Comparison of ENCODE assay signal across 15 cellular contexts in the genomic region with DNA sequence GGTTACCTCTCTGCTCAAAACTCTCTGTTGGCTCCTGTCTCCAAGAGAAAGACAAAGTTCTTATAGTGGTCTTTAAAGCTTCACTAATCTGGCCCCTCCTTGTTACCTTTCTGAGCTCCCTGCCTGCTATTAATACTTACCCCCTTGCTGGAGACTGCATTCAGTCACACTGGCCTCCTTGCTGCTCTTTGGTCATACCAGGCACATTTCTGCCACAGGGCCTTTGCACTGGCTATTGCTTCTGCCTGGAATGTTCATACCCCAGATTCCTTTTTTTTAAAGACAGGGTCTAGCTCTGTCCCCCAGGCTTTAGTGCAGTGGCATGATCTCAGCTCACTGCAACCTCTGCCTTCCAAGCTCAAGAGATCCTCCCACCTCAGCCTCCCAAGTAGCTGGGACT. TPM values are rescaled to one million over a fixed set of nuclear protein-coding genes. Genes with fewer than 3 reads are reported as not detected.
DNase-seq lines count a peak whose midpoint lies in the region; ATAC-seq, FAIRE-seq and TF ChIP-seq lines count a peak whose summit lies in the region.
"Had no signal": no experiment of that assay in that cellular context is flagged by ENCODE, and none has a peak within 500 bp of the region (broad histone marks: within the 10 kb centered on the region; RNA-seq: fewer than 3 reads in every experiment).

No MANE protein-coding gene starts in this region.

- H2BK15ac ChIP-seq in H1 (ENCODE audit: low read length), result no peak overlapping the region

- H3K4me2 ChIP-seq in H1 (ENCODE audit: insufficient read depth in 1 of 2, low read depth in 2 of 2, low read length in 2 of 2), result no peak overlapping the region
- H3K4me2 ChIP-seq: GM23338 had no signal

- H2BK12ac ChIP-seq in H1 (ENCODE audit: low read depth, low read length), result no peak overlapping the region

- H2AFZ ChIP-seq in H1 (ENCODE audit: low read length), result no peak overlapping the region
- H2AFZ ChIP-seq: GM23338 had no signal

- no peak overlapping the region for H3K4ac ChIP-seq in H1 (replicated peaks; ENCODE audit: insufficient read length, low read depth, low read length)

- no peak for TF ChIP-seq EP300 in H1 (IDR thresholded peaks at IDR 0.05; ENCODE audit: borderline replicate concordance in 1 of 2, low read depth in 2 of 2, low read length in 2 of 2)
- TF ChIP-seq EP300 in suprapubic skin (IDR thresholded peaks at IDR 0.05), result no peak

- no peak overlapping the region for H3K9ac ChIP-seq in H1 (replicated peaks in 1 of 4; ENCODE audit: extremely low read depth in 1 of 4, low read depth in 3 of 4, low read length in 3 of 4)

- ATAC-seq in WTC11, result no peak
- no peak for ATAC-seq in GM18520 (IDR thresholded peaks at IDR 0.05; ENCODE audit: unreplicated experiment)

- H4K5ac ChIP-seq in H1 (ENCODE audit: insufficient read length, low read depth, low read length), result no peak overlapping the region

- no peak for FAIRE-seq in H1 (lab: Jason Lieb, UNC)
- FAIRE-seq: G401.6, H54 had no signal

- no peaks in the 10 kb centered on the region for H4K20me1 ChIP-seq in H1 (replicated peaks in 1 of 2; ENCODE audit: control insufficient read depth in 1 of 2, insufficient read depth in 2 of 2, low read length in 2 of 2)

- no peaks in the 10 kb centered on the region for H3K36me3 Mint-ChIP-seq in WTC11

- H4K91ac ChIP-seq in H1 (replicated peaks; ENCODE audit: insufficient read length, low read length), result no peak overlapping the region

- TF ChIP-seq POLR2A in H1 (IDR thresholded peaks at IDR 0.05; ENCODE audit: control extremely low read depth in 1 of 2, low read depth in 2 of 2, low read length in 2 of 2) (no peak), suprapubic skin (IDR thresholded peaks at IDR 0.05) (no peak)

- H3K36me3 ChIP-seq in H7 (replicated peaks; ENCODE audit: control insufficient read depth, insufficient read depth, low read length) (no peaks in the 10 kb centered on the region), H1 (ENCODE audit: control insufficient read depth in 2 of 4, insufficient read depth in 4 of 4, low read length in 3 of 4) (no peaks in the 10 kb centered on the region), suprapubic skin (no peaks in the 10 kb centered on the region)

- no peak overlapping the region for H2AK5ac ChIP-seq in H1 (ENCODE audit: low read depth, low read length)

- no peak for TF ChIP-seq RAD21 in H1 (IDR thresholded peaks at IDR 0.05 in 1 of 2, conservative IDR thresholded peaks at IDR 0.05 in 1 of 2; ENCODE audit: low read depth in 2 of 2, low read length in 2 of 2)

- peaks cover 2% of the 10 kb centered on the region; the same call in 1 of the 2 replicates for H3K27me3 Mint-ChIP-seq in WTC11 (ENCODE audit: low read depth)
- H3K27me3 Mint-ChIP-seq: CD4-positive, alpha-beta memory T cell had no signal

- H2BK120ac ChIP-seq in H1 (replicated peaks; ENCODE audit: low read depth, low read length), result no peak overlapping the region

- no peaks in the 10 kb centered on the region for H3K79me1 ChIP-seq in H1 (ENCODE audit: low read depth, low read length)

- no peak overlapping the region for H3K27ac ChIP-seq in H1 (ENCODE audit: low read depth, low read length)
- no peak overlapping the region for H3K27ac ChIP-seq in suprapubic skin

- TF ChIP-seq CTCF in WTC11 (IDR thresholded peaks at IDR 0.05) (no peak), H1 (IDR thresholded peaks at IDR 0.05; ENCODE audit: control extremely low read depth in 1 of 3, insufficient read depth in 1 of 3, low read depth in 1 of 3, low read length in 3 of 3) (no peak), suprapubic skin (IDR thresholded peaks at IDR 0.05) (no peak)

- POLR2A ChIA-PET in WTC11 (lab: Charles Lee), result no interaction called here
- POLR2A ChIA-PET in H1 (lab: Charles Lee; ENCODE audit: partially characterized antibody), result no interaction called here

- no peak overlapping the region for H3K4me3 Mint-ChIP-seq in WTC11
- H3K4me3 Mint-ChIP-seq: CD4-positive, alpha-beta memory T cell; GM23338 had no signal

- H4K8ac ChIP-seq in H1 (ENCODE audit: extremely low read depth, insufficient read depth, low read length), result no peak overlapping the region

- no peak overlapping the region for H3K23ac ChIP-seq in H1 (ENCODE audit: insufficient read length)

- H3K18ac ChIP-seq in H1 (ENCODE audit: extremely low read depth, low read length), result no peak overlapping the region

- no peaks in the 10 kb centered on the region for H3K4me1 ChIP-seq in H1 (replicated peaks in 1 of 4; ENCODE audit: control insufficient read depth in 3 of 4, insufficient read depth in 4 of 4, low read length in 3 of 4)
- H3K4me1 ChIP-seq in suprapubic skin, result peaks cover 13% of the 10 kb centered on the region

- no peaks in the 10 kb centered on the region for H3K9me3 Mint-ChIP-seq in WTC11
- H3K9me3 Mint-ChIP-seq: CD4-positive, alpha-beta memory T cell; GM23338 had no signal

- no peak overlapping the region for H2BK20ac ChIP-seq in H1 (ENCODE audit: low read length)

- H2BK5ac ChIP-seq in H1 (ENCODE audit: low read depth, low read length), result no peak overlapping the region

- no peaks in the 10 kb centered on the region for H3K79me2 ChIP-seq in H1 (ENCODE audit: control insufficient read depth in 1 of 2, insufficient read depth in 2 of 2, low read length in 2 of 2)

- H3K4me3 ChIP-seq in H7 (ENCODE audit: insufficient read depth, low read depth, low read length) (no peak overlapping the region), H1 (ENCODE audit: extremely low read depth in 1 of 4, insufficient read depth in 2 of 4, low read depth in 3 of 4, low read length in 4 of 4) (no peak overlapping the region), suprapubic skin (no peak overlapping the region)
- H3K4me3 ChIP-seq: GM23338 had no signal

- H3K4me1 Mint-ChIP-seq in WTC11, result no peaks in the 10 kb centered on the region
- H3K4me1 Mint-ChIP-seq: GM23338 had no signal

- H3K9me3 ChIP-seq in H1 (ENCODE audit: insufficient read depth in 2 of 2, low read depth in 1 of 2, low read length in 1 of 2), result no peaks in the 10 kb centered on the region
- H3K9me3 ChIP-seq in suprapubic skin, result no peaks in the 10 kb centered on the region

- DNase-seq in H7 (peak; percentile 43), WTC11 (ENCODE audit: low spot score) (no peak), H1 (ENCODE audit: low read depth in 1 of 2, low spot score in 2 of 2) (no peak), suprapubic skin (ENCODE audit: low spot score in 2 of 2) (no peak), hypothalamus (lab: John Stamatoyannopoulos, UW) (no peak)
- DNase-seq: C1 segment of cervical spinal cord; Calu3; CD4-positive, alpha-beta memory T cell; COR-L47; DMS79 treated with DMSO at 0.1 percent for 48 hours; HCEC 1CT had no signal

- H3K23me2 ChIP-seq in H1 (ENCODE audit: low read depth, low read length), result no peaks in the 10 kb centered on the region

- H3K14ac ChIP-seq in H1 (ENCODE audit: insufficient read length), result no peak overlapping the region

- H3K56ac ChIP-seq in H1 (replicated peaks; ENCODE audit: insufficient read length, low read depth, low read length), result no peak overlapping the region

- H3K27me3 ChIP-seq in H7 (ENCODE audit: control insufficient read depth, insufficient read depth, low read length) (no peaks in the 10 kb centered on the region), H1 (replicated peaks in 1 of 4; ENCODE audit: control insufficient read depth in 3 of 4, extremely low read depth in 1 of 4, insufficient read depth in 3 of 4, low read length in 3 of 4) (no peaks in the 10 kb centered on the region), suprapubic skin (no peaks in the 10 kb centered on the region)

- CTCF ChIA-PET in WTC11 (lab: Charles Lee) (no interaction called here), H1 (lab: Charles Lee; ENCODE audit: partially characterized antibody) (no interaction called here)

- no peak overlapping the region for H3K27ac Mint-ChIP-seq in WTC11
- H3K27ac Mint-ChIP-seq: GM23338 had no signal

TF ChIP-seq in WTC11, 78 proteins besides CTCF, POLR2A, EP300 and RAD21:
- no peak for TF ChIP-seq PRRX2 (CRISPR knock-in tag; IDR thresholded peaks at IDR 0.05)
- no peak for TF ChIP-seq NFE2L1 (CRISPR knock-in tag; IDR thresholded peaks at IDR 0.05)
- TF ChIP-seq GTF2I (CRISPR knock-in tag; conservative IDR thresholded peaks at IDR 0.05), result 0 out of 2 replicates have a peak, but pooled peaks have one; percentile 39

TF ChIP-seq in H1, 55 proteins besides CTCF, POLR2A, EP300 and RAD21:
- peak; percentile 43; the same call in 1 of the 2 replicates for TF ChIP-seq KDM1A (IDR thresholded peaks at IDR 0.05; ENCODE audit: borderline replicate concordance, low read length)
- no peak for TF ChIP-seq EGR1 (IDR thresholded peaks at IDR 0.05; ENCODE audit: borderline replicate concordance, low read depth, low read length)

RNA-seq across cellular contexts. Expression of a gene that starts 15.9 kb away (rescaled TPM):
- 74.6 and 82.6 TPM in 2 replicates for total RNA-seq in H7 (2014; rRNA removed; shearing (Covaris generic))
- total RNA-seq in WTC11 (2021) (18.9 to 26.3 TPM (median 20.7 TPM) in 3 replicates), suprapubic skin (10 to 100 TPM; 20.3 to 43.6 (median 32.0) TPM)
- 29.4 and 34.0 TPM in 2 replicates for total RNA-seq in H1 (2021; fragmentation: NEBNext Ultra II Directional; extraction: Animal tissue kit (Norgen Biotek cat#: 25700))
- polyA plus RNA-seq in H1 (2011; rRNA removed), result 12.4 and 21.8 TPM in 2 replicates
- 17.1 TPM for polyA plus RNA-seq in H1 (2011; cell fraction: cytosol; rRNA removed)
- polyA plus RNA-seq in H1 (2011; cell fraction: nucleus; rRNA removed), result 5.7 TPM
- polyA plus RNA-seq in H1 (2012, experiment 1 of 2), result 19.8 to 21.8 TPM (median 20.8 TPM) in 4 replicates
- 5.5 TPM for polyA plus RNA-seq in H1 (2012, experiment 2 of 2)
- 21.1 TPM for polyA plus RNA-seq in H1 (2013, experiment 1 of 2)
- 18.6 TPM for polyA plus RNA-seq in H1 (2013, experiment 2 of 2)
- polyA minus RNA-seq in H1 (2011; rRNA and poly(A)+ RNA removed), result 8.2 and 12.2 TPM in 2 replicates
- 9.7 TPM for polyA minus RNA-seq in H1 (2011; cell fraction: cytosol; rRNA and poly(A)+ RNA removed)
- 6.4 TPM for polyA minus RNA-seq in H1 (2011; cell fraction: nucleus; rRNA and poly(A)+ RNA removed)

RNA-seq across cellular contexts. Expression of a gene that starts 20.1 kb away (rescaled TPM):
- 5.0 and 6.7 TPM in 2 replicates for total RNA-seq in H7 (2014; rRNA removed; shearing (Covaris generic))
- total RNA-seq in WTC11 (2021), result 2.0 to 3.1 TPM (median 2.6 TPM) in 3 replicates
- total RNA-seq in H1 (2021; fragmentation: NEBNext Ultra II Directional; extraction: Animal tissue kit (Norgen Biotek cat#: 25700)), result 2.0 and 3.2 TPM in 2 replicates
- 0.47 and 0.88 TPM in 2 replicates for polyA plus RNA-seq in H1 (2011; rRNA removed)
- 1.5 TPM for polyA plus RNA-seq in H1 (2011; cell fraction: cytosol; rRNA removed)
- polyA plus RNA-seq in H1 (2011; cell fraction: nucleus; rRNA removed), result 0.78 TPM
- polyA plus RNA-seq in H1 (2012, experiment 1 of 2), result 0.94 to 2.2 TPM (median 1.5 TPM) in 4 replicates
- polyA plus RNA-seq in H1 (2012, experiment 2 of 2), result 0.25 TPM
- polyA plus RNA-seq in H1 (2013, experiment 1 of 2), result 1.2 TPM
- polyA plus RNA-seq in H1 (2013, experiment 2 of 2), result 1.1 TPM
- 2.2 and 4.1 TPM in 2 replicates for polyA minus RNA-seq in H1 (2011; rRNA and poly(A)+ RNA removed)
- polyA minus RNA-seq in H1 (2011; cell fraction: cytosol; rRNA and poly(A)+ RNA removed), result 1.5 TPM
- 2.9 TPM for polyA minus RNA-seq in H1 (2011; cell fraction: nucleus; rRNA and poly(A)+ RNA removed)
- total RNA-seq in suprapubic skin, result 1 to 10 TPM; 1.7 to 4.7 (median 3.2) TPM
